In genomic region chr3:11379238-11379823, GRCh38 we compare ENCODE assay signal across 9 cellular contexts.
DNase-seq lines count a peak whose midpoint lies in the region; ATAC-seq and TF ChIP-seq lines count a peak whose summit lies in the region.
"Had no signal": no experiment of that assay in that cellular context is flagged by ENCODE, and none has a peak within 500 bp of the region (broad histone marks: within the 10 kb centered on the region; RNA-seq: fewer than 3 reads in every experiment).

No MANE protein-coding gene starts in this region.

- DNase-seq in CD4-positive, CD25-positive, alpha-beta regulatory T cell, result peak in 2 of 3 donors; percentile 39 to 57
- DNase-seq in HFF-Myc (ENCODE audit: extremely low read depth, low read depth) (peak; percentile 52), SJSA1 (ENCODE audit: low read depth in 1 of 2, low spot score in 2 of 2) (peak in 1 of 2 experiments; percentile 55), esophagus muscularis mucosa (ENCODE audit: extremely low spot score) (no peak), nephron progenitor cell (peak; percentile 12)
- no peak for DNase-seq in stimulated activated naive CD4-positive, alpha-beta T cell treated with Interleukin-2 at 50 U/mL for 16 hours (lab: John Stamatoyannopoulos, UW)

- no peak for TF ChIP-seq EP300 in esophagus muscularis mucosa (IDR thresholded peaks at IDR 0.05)

- peak overlapping the region in 1 of 3 donors; percentile 74 for H3K27ac Mint-ChIP-seq in CD4-positive, CD25-positive, alpha-beta regulatory T cell
- H3K27ac Mint-ChIP-seq in nephron progenitor cell, result peak overlapping the region; percentile 87
- H3K27ac Mint-ChIP-seq: naive thymus-derived CD8-positive, alpha-beta T cell had no signal

- TF ChIP-seq POLR2A in esophagus muscularis mucosa (IDR thresholded peaks at IDR 0.05; ENCODE audit: low read depth), result no peak

- H3K9me3 ChIP-seq in CD4-positive, CD25-positive, alpha-beta regulatory T cell (ENCODE audit: control insufficient read depth in 2 of 2, low read length in 2 of 2), result no peaks in the 10 kb centered on the region
- H3K9me3 ChIP-seq in SJSA1 (replicated peaks) (no peaks in the 10 kb centered on the region), esophagus muscularis mucosa (no peaks in the 10 kb centered on the region)

- peaks cover 6% of the 10 kb centered on the region for H3K36me3 ChIP-seq in CD4-positive, CD25-positive, alpha-beta regulatory T cell (ENCODE audit: control insufficient read depth, insufficient read depth, low read length)
- no peaks in the 10 kb centered on the region for H3K36me3 ChIP-seq in SJSA1
- peaks cover 0 to 7% (median 3%) of the 10 kb centered on the region in 4 donors for H3K36me3 ChIP-seq in esophagus muscularis mucosa

- H3K36me3 Mint-ChIP-seq in CD4-positive, CD25-positive, alpha-beta regulatory T cell, result peaks cover 37% of the 10 kb centered on the region
- peaks cover 14% of the 10 kb centered on the region for H3K36me3 Mint-ChIP-seq in nephron progenitor cell (ENCODE audit: low read depth)

- intact Hi-C loops in esophagus muscularis mucosa (cut with DNase I), result loop anchor here (2.0 to 10.0 kb wide), 4 partner anchors 271 to 468 kb away; partner anchors contain the start of gene TAMM41

- H3K27ac ChIP-seq in CD4-positive, CD25-positive, alpha-beta regulatory T cell (ENCODE audit: insufficient read depth, low read length, poor library complexity, severe bottlenecking), result no peak overlapping the region
- H3K27ac ChIP-seq in SJSA1 (peak overlapping the region; percentile 13; the same call in 1 of the 2 replicates), esophagus muscularis mucosa (replicated peaks in 1 of 4) (peak overlapping the region in 3 of 4 donors; percentile 5 to 33 (median 25))

- WGBS in esophagus muscularis mucosa, result 46% methylated on average over 2 of the region's 2 CpGs

- H3K4me3 Mint-ChIP-seq in CD4-positive, CD25-positive, alpha-beta regulatory T cell, result no peak overlapping the region
- peak overlapping the region; percentile 5 for H3K4me3 Mint-ChIP-seq in nephron progenitor cell
- H3K4me3 Mint-ChIP-seq: naive thymus-derived CD8-positive, alpha-beta T cell had no signal

- no peaks in the 10 kb centered on the region for H3K9me3 Mint-ChIP-seq in CD4-positive, CD25-positive, alpha-beta regulatory T cell
- no peaks in the 10 kb centered on the region for H3K9me3 Mint-ChIP-seq in nephron progenitor cell
- H3K9me3 Mint-ChIP-seq: naive thymus-derived CD8-positive, alpha-beta T cell had no signal

- H3K27me3 Mint-ChIP-seq in CD4-positive, CD25-positive, alpha-beta regulatory T cell, result no peaks in the 10 kb centered on the region
- H3K27me3 Mint-ChIP-seq in nephron progenitor cell (ENCODE audit: low read depth, poor library complexity), result no peaks in the 10 kb centered on the region
- H3K27me3 Mint-ChIP-seq: naive thymus-derived CD8-positive, alpha-beta T cell had no signal

- peaks cover 0 to 12% (median 1%) of the 10 kb centered on the region in 4 donors for H3K4me1 Mint-ChIP-seq in CD4-positive, CD25-positive, alpha-beta regulatory T cell
- peaks cover 39% of the 10 kb centered on the region for H3K4me1 Mint-ChIP-seq in nephron progenitor cell
- H3K4me1 Mint-ChIP-seq: naive thymus-derived CD8-positive, alpha-beta T cell had no signal

- H3K4me1 ChIP-seq in CD4-positive, CD25-positive, alpha-beta regulatory T cell (ENCODE audit: control insufficient read depth, insufficient read depth, low read length, poor library complexity, severe bottlenecking), result no peaks in the 10 kb centered on the region
- H3K4me1 ChIP-seq in SJSA1 (replicated peaks) (peaks cover 18% of the 10 kb centered on the region), esophagus muscularis mucosa (peaks cover 8 to 26% (median 15%) of the 10 kb centered on the region in 4 donors)

- no peak overlapping the region for H3K4me3 ChIP-seq in CD4-positive, CD25-positive, alpha-beta regulatory T cell (ENCODE audit: low read depth, low read length)
- H3K4me3 ChIP-seq in HFF-Myc (replicated peaks; ENCODE audit: low read depth, low read length), result no peak overlapping the region
- no peak overlapping the region for H3K4me3 ChIP-seq in SJSA1
- no peak overlapping the region for H3K4me3 ChIP-seq in esophagus muscularis mucosa

- H3K27me3 ChIP-seq in CD4-positive, CD25-positive, alpha-beta regulatory T cell (ENCODE audit: control insufficient read depth, insufficient read depth, low read length), result no peaks in the 10 kb centered on the region
- H3K27me3 ChIP-seq in SJSA1 (replicated peaks), result no peaks in the 10 kb centered on the region
- H3K27me3 ChIP-seq in esophagus muscularis mucosa, result no peaks in the 10 kb centered on the region

- TF ChIP-seq CTCF in HFF-Myc (IDR thresholded peaks at IDR 0.05; ENCODE audit: low read depth, low read length, missing control alignments) (peak; percentile 37), esophagus muscularis mucosa (IDR thresholded peaks at IDR 0.05) (peak; percentile 61 to 67 (median 64)), nephron progenitor cell (IDR thresholded peaks at IDR 0.05) (peak; percentile 65)

- ATAC-seq in CD4-positive, CD25-positive, alpha-beta regulatory T cell (ENCODE audit: low read depth in 2 of 2), result no peak
- ATAC-seq in GM21390 (IDR thresholded peaks at IDR 0.05; ENCODE audit: unreplicated experiment), result no peak
- ATAC-seq in GM19397 (IDR thresholded peaks at IDR 0.05; ENCODE audit: unreplicated experiment), result no peak

Comparison
In these comparisons a context has a peak if more than half of its experiments do, and no peak if none do; other contexts are left out.
1. DNase-seq: peak in CD4-positive, CD25-positive, alpha-beta regulatory T cell (2 of 3), HFF-Myc (single experiment) and nephron progenitor cell (single experiment); none in esophagus muscularis mucosa (single experiment) and stimulated activated naive CD4-positive, alpha-beta T cell treated with Interleukin-2 at 50 U/mL for 16 hours (single experiment).
2. Peak in every context shown above with its lines, with median percentiles within 50 percentile points of each other: CTCF ChIP-seq.